ENCODE assay signal across 8 cellular contexts in the genomic region with DNA sequence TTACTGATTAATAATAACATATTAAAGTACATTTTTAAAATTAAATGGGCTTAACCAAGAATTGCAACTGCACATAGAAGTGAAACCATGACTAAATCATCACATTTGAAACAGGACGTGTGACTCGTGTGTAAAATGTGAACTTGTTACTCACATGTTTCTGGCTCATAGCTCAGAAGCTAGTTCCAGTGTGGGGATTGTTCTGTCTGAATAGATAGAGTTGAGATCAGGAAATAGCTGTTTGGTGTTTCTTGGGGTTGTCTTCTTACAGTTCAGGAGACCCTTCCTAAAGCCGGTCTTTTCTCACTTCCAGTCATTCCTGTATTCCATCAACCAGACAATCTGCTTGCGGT.
DNase-seq lines count a peak whose midpoint lies in the region; ATAC-seq and TF ChIP-seq lines count a peak whose summit lies in the region.
"Not testable (repeated sequence)": the region's sequence is repeated elsewhere in the genome, so short reads cannot be mapped to it uniquely, and the experiment has no call there.

No MANE protein-coding gene starts in this region.

- not testable (repeated sequence) for H3K9me3 Mint-ChIP-seq in CD4-positive, alpha-beta T cell; chondrocyte (ENCODE audit: low read depth); natural killer cell treated with Interleukin-12 subunit alpha and Interleukin-12 subunit beta and Interleukin-15 and Interleukin-18, amount 100 ng/mL, for 72 hours

- intact Hi-C loops in CD4-positive, alpha-beta T cell (cut with DNase I, micrococcal nuclease): loop anchor here in 1 of 2 experiments (10.0 kb wide), 1 partner anchor 139 kb away; no protein-coding TSS in a partner anchor
- intact Hi-C loops in PC-9 (cut with micrococcal nuclease; ENCODE audit: unreplicated experiment): loop anchor here (5.0 kb wide), 1 partner anchor 112 kb away; no protein-coding TSS in a partner anchor
- intact Hi-C loops in Right ventricle myocardium superior (cut with DNase I): not testable (repeated sequence)

- H3K79me2 ChIP-seq in PC-9 (ENCODE audit: low read depth): not testable (repeated sequence)

- 0 out of 2 replicates have a peak overlapping the region, but pooled peaks have one; percentile 65 for H3K4me2 ChIP-seq in PC-9

- H3K4me3 Mint-ChIP-seq in CD4-positive, alpha-beta T cell; chondrocyte (ENCODE audit: unreplicated experiment): not testable (repeated sequence)
- peak overlapping the region; percentile 60 for H3K4me3 Mint-ChIP-seq in natural killer cell treated with Interleukin-12 subunit alpha and Interleukin-12 subunit beta and Interleukin-15 and Interleukin-18, amount 100 ng/mL, for 72 hours

- H3K4me3 ChIP-seq in PC-9: not testable (repeated sequence)

- BruUV-seq in PC-9 (replicated peaks; lab: Mats Ljungman, UMichigan): not testable (repeated sequence)

- peaks cover 37% of the 10 kb centered on the region for H3K4me1 Mint-ChIP-seq in CD4-positive, alpha-beta T cell (ENCODE audit: low read depth)
- peaks cover 12% of the 10 kb centered on the region for H3K4me1 Mint-ChIP-seq in chondrocyte (ENCODE audit: low read depth)
- H3K4me1 Mint-ChIP-seq in natural killer cell treated with Interleukin-12 subunit alpha and Interleukin-12 subunit beta and Interleukin-15 and Interleukin-18, amount 100 ng/mL, for 72 hours (ENCODE audit: low read depth in 2 of 2): peaks cover 67 to 76% of the 10 kb centered on the region in 2 donors

- not testable (repeated sequence) for H3K27ac ChIP-seq in CD4-positive, alpha-beta T cell (ENCODE audit: low read depth, low read length); PC-9

- H3K9me2 ChIP-seq in PC-9 (ENCODE audit: insufficient read depth): not testable (repeated sequence)

- H3K4me1 ChIP-seq in PC-9 (replicated peaks; ENCODE audit: insufficient read depth): not testable (repeated sequence)

- H2AFZ ChIP-seq in PC-9: not testable (repeated sequence)

- H3K36me3 Mint-ChIP-seq in CD4-positive, alpha-beta T cell (ENCODE audit: low read depth): peaks cover 74% of the 10 kb centered on the region
- H3K36me3 Mint-ChIP-seq in chondrocyte (ENCODE audit: low read depth): not testable (repeated sequence)
- peaks cover 23% of the 10 kb centered on the region for H3K36me3 Mint-ChIP-seq in natural killer cell treated with Interleukin-12 subunit alpha and Interleukin-12 subunit beta and Interleukin-15 and Interleukin-18, amount 100 ng/mL, for 72 hours

- not testable (repeated sequence) for TF ChIP-seq CTCF in CD4-positive, alpha-beta T cell (IDR thresholded peaks at IDR 0.05); PC-9 (conservative IDR thresholded peaks at IDR 0.05)
- TF ChIP-seq CTCF in chondrocyte (IDR thresholded peaks at IDR 0.05): peak; percentile 14

- H3K27me3 ChIP-seq in CD4-positive, alpha-beta T cell (ENCODE audit: control insufficient read depth, insufficient read depth, low read length); PC-9 (ENCODE audit: insufficient read depth, low read depth): not testable (repeated sequence)

- peak; percentile 39 for ATAC-seq in CD4-positive, alpha-beta T cell (ENCODE audit: poor library complexity)
- ATAC-seq in GM21619 (IDR thresholded peaks at IDR 0.05; ENCODE audit: unreplicated experiment) (peak; percentile 56), Right ventricle myocardium superior (ENCODE audit: poor library complexity) (peak; percentile 11)
- ATAC-seq in natural killer cell treated with Interleukin-12 subunit alpha and Interleukin-12 subunit beta and Interleukin-15 and Interleukin-18, amount 100 ng/mL, for 72 hours: peak; percentile 53 to 67

- peak overlapping the region; percentile 27 for H3K27ac Mint-ChIP-seq in CD4-positive, alpha-beta T cell
- not testable (repeated sequence) for H3K27ac Mint-ChIP-seq in chondrocyte (ENCODE audit: unreplicated experiment)
- H3K27ac Mint-ChIP-seq in natural killer cell treated with Interleukin-12 subunit alpha and Interleukin-12 subunit beta and Interleukin-15 and Interleukin-18, amount 100 ng/mL, for 72 hours: peak overlapping the region; percentile 74 to 82

- not testable (repeated sequence) for H3K27me3 Mint-ChIP-seq in CD4-positive, alpha-beta T cell; chondrocyte (ENCODE audit: low read depth); natural killer cell treated with Interleukin-12 subunit alpha and Interleukin-12 subunit beta and Interleukin-15 and Interleukin-18, amount 100 ng/mL, for 72 hours

- not testable (repeated sequence) for H3F3A ChIP-seq in PC-9 (ENCODE audit: insufficient read depth, low read depth)

- not testable (repeated sequence) for H4K20me1 ChIP-seq in PC-9 (ENCODE audit: insufficient read depth)

- CTCF ChIA-PET in CD4-positive, alpha-beta T cell (lab: Charles Lee): interaction anchor here (0.6 kb wide), 1 partner anchor 717 kb away, joined by 3 read pairs; no protein-coding TSS in a partner anchor
- CTCF ChIA-PET in PC-9 (lab: Charles Lee): interaction anchor here (0.8 kb wide), 1 partner anchor 146 kb away, joined by 3 read pairs; no protein-coding TSS in a partner anchor

- not testable (repeated sequence) for DNase-seq in CD4-positive, alpha-beta T cell; PC-9; chondrocyte (ENCODE audit: low spot score); Right ventricle myocardium superior; natural killer cell treated with Interleukin-12 subunit alpha and Interleukin-12 subunit beta and Interleukin-15 and Interleukin-18, amount 100 ng/mL, for 72 hours (ENCODE audit: low spot score)
- DNase-seq in activated T-cell treated with anti-CD3 and anti-CD28 coated beads, Interleukin-2, amount 50 U/mL, for 48 hours: peak; percentile 28 to 41
- peak; percentile 22 for DNase-seq in stromal cell of bone marrow (ENCODE audit: low read depth)

- H3K36me3 ChIP-seq in PC-9 (ENCODE audit: low read depth): not testable (repeated sequence)

- H3K9me3 ChIP-seq in CD4-positive, alpha-beta T cell (ENCODE audit: control insufficient read depth, low read length); PC-9 (ENCODE audit: insufficient read depth, low read depth): not testable (repeated sequence)

- POLR2A ChIA-PET in CD4-positive, alpha-beta T cell (lab: Charles Lee): not testable (repeated sequence)
- POLR2A ChIA-PET in PC-9 (lab: Charles Lee; ENCODE audit: unreplicated experiment): interaction anchor here (0.6 kb wide), 1 partner anchor 108 kb away, joined by 3 read pairs; no protein-coding TSS in a partner anchor
